ENCODE assay signal across 10 cellular contexts in the genomic region with DNA sequence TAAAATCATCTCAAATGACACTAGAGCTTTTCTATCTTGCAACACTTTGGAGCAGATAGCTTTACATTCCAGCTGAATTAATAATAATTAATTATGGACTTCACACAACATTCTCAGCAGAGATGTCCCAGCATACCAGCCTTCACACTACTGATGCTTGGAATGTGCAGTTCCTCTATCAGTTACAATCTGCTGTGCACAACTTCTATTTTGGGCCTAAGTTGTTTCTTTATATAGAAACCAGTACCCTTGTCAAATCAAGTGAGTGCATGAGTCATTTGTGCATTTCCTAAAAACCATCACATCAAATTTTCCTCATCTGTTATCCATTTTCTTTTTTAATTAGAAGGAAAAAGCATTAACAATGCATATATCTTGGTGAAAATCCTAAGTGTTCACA. TPM values are rescaled to one million over a fixed set of nuclear protein-coding genes. Genes with fewer than 3 reads are reported as not detected.
DNase-seq lines count a peak whose midpoint lies in the region; ATAC-seq and TF ChIP-seq lines count a peak whose summit lies in the region.
"Had no signal": no experiment of that assay in that cellular context is flagged by ENCODE, and none has a peak within 500 bp of the region (broad histone marks: within the 10 kb centered on the region; RNA-seq: fewer than 3 reads in every experiment).

No MANE protein-coding gene starts in this region.

- ATAC-seq in HG03039 (IDR thresholded peaks at IDR 0.05; ENCODE audit: unreplicated experiment) (no peak), HG03378 (IDR thresholded peaks at IDR 0.05; ENCODE audit: unreplicated experiment) (no peak)
- ATAC-seq: activated T-helper 17 cell treated with anti-CD3 and anti-CD28 coated beads, Interleukin-2, amount 50 U/mL, for 72 hours had no signal

- TF ChIP-seq CTCF in foreskin fibroblast (IDR thresholded peaks at IDR 0.05; ENCODE audit: low read depth, low read length), result no peak
- no peak for TF ChIP-seq CTCF in stomach (IDR thresholded peaks at IDR 0.05)

- H3K36me3 ChIP-seq in SJCRH30, result no peaks in the 10 kb centered on the region
- H3K36me3 ChIP-seq in stomach, result no peaks in the 10 kb centered on the region

- TF ChIP-seq EP300 in stomach (IDR thresholded peaks at IDR 0.05), result no peak

- peaks cover 6% of the 10 kb centered on the region for H3K9me3 ChIP-seq in SJCRH30 (replicated peaks)
- H3K9me3 ChIP-seq in stomach, result peaks cover 0 to 8% (median 2%) of the 10 kb centered on the region in 4 donors

- DNase-seq in GM04503 (ENCODE audit: low read depth), result peak; percentile 78
- DNase-seq in SJCRH30, result no peak
- DNase-seq in foreskin fibroblast, result peak; percentile 76 to 81
- DNase-seq in putamen (ENCODE audit: low spot score), result peak; percentile 29
- DNase-seq in stomach, result no peak
- DNase-seq in substantia nigra (lab: John Stamatoyannopoulos, UW), result no peak
- DNase-seq: NCI-H526 had no signal

- intact Hi-C loops in stomach (cut with DNase I; ENCODE audit: low total_unique reads), result no loop called here

- H3K27me3 ChIP-seq in SJCRH30 (no peaks in the 10 kb centered on the region), stomach (no peaks in the 10 kb centered on the region)

- H3K4me3 ChIP-seq in SJCRH30 (no peak overlapping the region), foreskin fibroblast (ENCODE audit: low read depth in 1 of 2, low read length in 2 of 2) (peak overlapping the region in 1 of 2 donors; percentile 22), stomach (no peak overlapping the region)

- H3K27ac ChIP-seq in SJCRH30, result peak overlapping the region; percentile 2; the same call in 1 of the 2 replicates
- H3K27ac ChIP-seq in stomach, result no peak overlapping the region
- no peak overlapping the region for H3K27ac ChIP-seq in substantia nigra (ENCODE audit: low read depth, low read length, poor library complexity, severe bottlenecking)

- TF ChIP-seq POLR2A in stomach (IDR thresholded peaks at IDR 0.05), result no peak

- peaks cover 20% of the 10 kb centered on the region for H3K4me1 ChIP-seq in SJCRH30
- H3K4me1 ChIP-seq in stomach, result peaks cover 0 to 19% (median 9%) of the 10 kb centered on the region in 4 donors

RNA-seq across cellular contexts. Expression of a gene that starts 8.8 kb away (rescaled TPM):
- 21.2 and 26.6 TPM in 2 replicates for total RNA-seq in SJCRH30 (2014; rRNA removed; shearing (Covaris generic))
- 1 to 10 TPM in 4 of 5 donors, not detected in 1; 1.2 to 6.4 (median 4.9) TPM for total RNA-seq in stomach
- 1 to 10 TPM in 2 of 3 donors, under 1 TPM in 1; 0.83 to 2.9 (median 1.8) TPM for polyA plus RNA-seq in stomach

Comparison
In these comparisons a context has a peak if more than half of its experiments do, and no peak if none do; other contexts are left out.
1. DNase-seq: peak in GM04503 (single experiment), foreskin fibroblast (2 of 2) and putamen (single experiment); none in SJCRH30 (0 of 2), stomach (single experiment) and substantia nigra (0 of 49).